8 cellular contexts compared by ENCODE assay signal in the genomic region with DNA sequence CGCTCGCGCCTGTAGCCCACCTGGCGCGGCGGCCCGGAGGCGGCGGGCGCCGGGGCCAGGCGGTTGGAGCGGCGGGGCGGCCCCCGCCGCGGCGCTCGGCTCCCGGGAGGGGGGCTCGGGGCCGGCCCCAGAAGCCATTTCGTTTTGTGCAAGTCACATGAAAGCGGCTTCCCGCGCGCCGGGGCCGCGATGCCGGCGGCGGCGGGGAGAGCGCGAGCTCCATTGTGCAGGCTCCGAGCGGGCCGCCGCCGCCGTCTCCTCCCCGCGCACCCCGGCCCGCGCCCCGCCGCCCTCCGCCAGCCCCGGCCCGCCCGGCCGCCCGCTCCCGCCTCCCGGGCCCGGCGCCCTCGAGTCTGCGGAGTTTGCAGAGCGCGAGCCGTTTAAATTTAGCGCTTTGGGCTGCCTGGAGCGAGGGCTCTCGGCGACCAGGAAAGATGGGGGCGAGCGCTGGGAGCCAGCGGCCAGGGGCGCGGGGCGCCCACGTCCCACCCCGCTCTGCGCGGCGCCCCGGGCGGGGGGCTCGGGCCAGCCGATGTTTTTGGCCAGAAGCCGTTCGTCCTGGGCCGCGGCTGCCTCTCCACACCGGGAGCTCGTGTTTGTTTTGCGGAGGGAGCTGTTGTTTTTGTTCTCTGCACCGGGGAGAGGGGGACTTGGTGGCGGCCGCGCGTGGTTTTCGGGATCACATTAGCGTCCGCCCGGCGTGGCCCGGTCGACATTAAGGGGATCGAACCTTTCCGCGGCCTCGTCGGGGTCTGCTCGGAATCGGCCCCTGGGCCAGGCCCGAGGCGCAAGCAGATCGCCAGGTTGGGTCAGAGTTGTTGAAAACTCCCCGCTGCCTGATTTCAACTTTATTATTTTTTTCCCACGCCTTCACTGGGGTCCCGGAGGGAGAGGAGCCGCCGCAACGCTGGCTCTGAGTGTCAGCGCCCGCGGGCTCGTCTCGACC. TPM values are rescaled to one million over a fixed set of nuclear protein-coding genes. Genes with fewer than 3 reads are reported as not detected.
DNase-seq lines count a peak whose midpoint lies in the region; ATAC-seq, FAIRE-seq and TF ChIP-seq lines count a peak whose summit lies in the region.

No MANE protein-coding gene starts in this region.

- H3K4me3 ChIP-seq in small intestine (ENCODE audit: low read depth in 1 of 2, low read length in 2 of 2) = peak overlapping the region; percentile 85 to 86

- H3K36me3 ChIP-seq in small intestine (ENCODE audit: control insufficient read depth in 2 of 2, insufficient read depth in 2 of 2, low read length in 2 of 2) = no peaks in the 10 kb centered on the region

- TF ChIP-seq CTCF in MCF 10A (IDR thresholded peaks at IDR 0.05; ENCODE audit: unreplicated experiment) = no peak

- BruUV-seq in MCF 10A (replicated peaks; lab: Mats Ljungman, UMichigan) = no TSS peak

- H3K4me3 Mint-ChIP-seq in MCF 10A (ENCODE audit: unreplicated experiment) (peak overlapping the region; percentile 94), immature natural killer cell (peak overlapping the region; percentile 66 to 80 (median 77))

- FAIRE-seq in small intestine (lab: Jason Lieb, UNC) = no peak

- WGBS in small intestine, 3 donors = 0 to 1% (median 1%) methylated on average over 72 to 124 of the region's 124 CpGs

- CTCF ChIA-PET in MCF 10A (lab: Yijun Ruan, JAX) = interaction anchor here (0.7 to 2.0 kb wide), 4 partner anchors 9 to 228 kb away, joined by 3 to 12 read pairs (median 3); a partner anchor contains a TSS

- H3K27ac Mint-ChIP-seq in MCF 10A (ENCODE audit: low read depth, unreplicated experiment) (peak overlapping the region; percentile 90), immature natural killer cell (peak overlapping the region in 1 of 6 donors; percentile 9)

- H3K9me3 Mint-ChIP-seq in MCF 10A (ENCODE audit: unreplicated experiment) = peaks cover 11% of the 10 kb centered on the region
- peaks cover 0 to 4% (median 0%) of the 10 kb centered on the region in 6 donors for H3K9me3 Mint-ChIP-seq in immature natural killer cell

- H3K27me3 Mint-ChIP-seq in MCF 10A (ENCODE audit: insufficient read depth, unreplicated experiment) (no peaks in the 10 kb centered on the region), immature natural killer cell (ENCODE audit: low read depth in 3 of 3) (peaks cover 6 to 20% (median 14%) of the 10 kb centered on the region in 3 donors)

- ATAC-seq in HG02840 (IDR thresholded peaks at IDR 0.05; ENCODE audit: low FRiP score, unreplicated experiment) (no peak), HG03196 (IDR thresholded peaks at IDR 0.05; ENCODE audit: unreplicated experiment) (no peak)

- H3K4me1 Mint-ChIP-seq in MCF 10A (ENCODE audit: insufficient read depth, unreplicated experiment) (peaks cover 5% of the 10 kb centered on the region), immature natural killer cell (peaks cover 7 to 11% of the 10 kb centered on the region in 2 donors)

- H3K36me3 Mint-ChIP-seq in MCF 10A (ENCODE audit: insufficient read depth, unreplicated experiment) (peaks cover 7% of the 10 kb centered on the region), immature natural killer cell (no peaks in the 10 kb centered on the region)

- intact Hi-C loops in MCF 10A (cut with micrococcal nuclease) = loop anchor here (5.0 to 10.0 kb wide), 3 partner anchors 70 to 228 kb away; a partner anchor contains a TSS

- H3K9me3 ChIP-seq in small intestine (ENCODE audit: control insufficient read depth, low read depth) = no peaks in the 10 kb centered on the region

- POLR2A ChIA-PET in MCF 10A (lab: Yijun Ruan, JAX) = interaction anchor here (0.7 to 4.5 kb wide), 21 partner anchors 11 to 228 kb away, joined by 3 to 44 read pairs (median 5); a partner anchor contains a TSS

- H3K27ac ChIP-seq in small intestine (ENCODE audit: low read depth in 1 of 2, low read length in 1 of 2) = peak overlapping the region in 1 of 2 donors; percentile 43

- DNase-seq in NCI-H82 (lab: John Stamatoyannopoulos, UW) = peak; percentile 52
- DNase-seq in NCI-H82 treated with DMSO at 0.1 percent for 48 hours (lab: John Stamatoyannopoulos, UW; ENCODE audit: unreplicated experiment) = no peak
- DNase-seq in RKO (ENCODE audit: low spot score) = peak; percentile 25
- DNase-seq in MCF 10A (ENCODE audit: unreplicated experiment) = peak; percentile 11
- no peak for DNase-seq in immature natural killer cell
- no peak for DNase-seq in small intestine

- no peaks in the 10 kb centered on the region for H3K27me3 ChIP-seq in small intestine (ENCODE audit: control insufficient read depth in 2 of 2, insufficient read depth in 2 of 2, low read length in 2 of 2)

- H3K4me1 ChIP-seq in small intestine (ENCODE audit: control insufficient read depth in 2 of 2, insufficient read depth in 1 of 2, low read depth in 1 of 2, low read length in 1 of 2) = peaks cover 0 to 3% of the 10 kb centered on the region in 2 donors

RNA-seq across cellular contexts. Expression of a gene that starts 1.0 kb away (rescaled TPM):
- 17.9 and 18.1 TPM in 2 replicates for total RNA-seq in MCF 10A (2022)
- polyA plus RNA-seq in immature natural killer cell = 1 to 10 TPM in 1 of 3 donors, under 1 TPM in 2; 0.27 to 1.5 (median 0.48) TPM
- polyA plus RNA-seq in small intestine = 1 to 10 TPM in 2 of 3 donors, under 1 TPM in 1; 0.22 to 5.4 (median 1.4) TPM

RNA-seq across cellular contexts. Expression of a gene that starts 55.9 kb away (rescaled TPM):
- 34.2 and 35.6 TPM in 2 replicates for total RNA-seq in MCF 10A (2022)
- 10 to 100 TPM in 1 of 3 donors, 1 to 10 TPM in 2; 3.5 to 10.6 (median 4.7) TPM for polyA plus RNA-seq in immature natural killer cell
- 10 to 100 TPM in 1 of 3 donors, 1 to 10 TPM in 2; 8.5 to 55.0 (median 8.6) TPM for polyA plus RNA-seq in small intestine

Comparison
In these comparisons a context has a peak if more than half of its experiments do, and no peak if none do; other contexts are left out.
1. DNase-seq: peak in NCI-H82 (single experiment), RKO (single experiment) and MCF 10A (single experiment); none in NCI-H82 treated with DMSO at 0.1 percent for 48 hours (single experiment), immature natural killer cell (0 of 3) and small intestine (single experiment).